In genomic region chr17:41403409-41404023, GRCh38 we compare ENCODE assay signal across 1 cellular context.
TF ChIP-seq lines count a peak whose summit lies in the region.

No MANE protein-coding gene starts in this region.

TF ChIP-seq in endothelial cell of umbilical vein, 7 proteins besides CTCF, POLR2A, EP300 and RAD21:
- no peak for TF ChIP-seq MYC (IDR thresholded peaks at IDR 0.05; ENCODE audit: low read depth, low read length)
- no peak for TF ChIP-seq JUN (IDR thresholded peaks at IDR 0.05; ENCODE audit: borderline replicate concordance, insufficient read depth, insufficient read length, low read depth)
- no peak for TF ChIP-seq FOS (IDR thresholded peaks at IDR 0.05; ENCODE audit: borderline replicate concordance, insufficient read depth, low read length)
- TF ChIP-seq MAX (IDR thresholded peaks at IDR 0.05; ENCODE audit: insufficient read depth, insufficient read length), result no peak
- no peak for TF ChIP-seq GATA2 (IDR thresholded peaks at IDR 0.05; ENCODE audit: insufficient read depth, insufficient read length, low read depth, low read length)
- no peak for TF ChIP-seq POLR2AphosphoS5 (IDR thresholded peaks at IDR 0.05; ENCODE audit: insufficient read depth, low read depth, low read length)
- no peak for TF ChIP-seq EZH2 (IDR thresholded peaks at IDR 0.05; ENCODE audit: borderline replicate concordance, low read depth, low read length, severe bottlenecking)
TF ChIP-seq in endothelial cell of umbilical vein: peak in this region for 0.
